ENCODE assay signal across 12 cellular contexts in genomic region chr13:98515804-98516465, GRCh38.
DNase-seq lines count a peak whose midpoint lies in the region; ATAC-seq lines count a peak whose summit lies in the region.
"Had no signal": no experiment of that assay in that cellular context is flagged by ENCODE, and none has a peak within 500 bp of the region (broad histone marks: within the 10 kb centered on the region; RNA-seq: fewer than 3 reads in every experiment).

No MANE protein-coding gene starts in this region.

- ATAC-seq in activated CD8-positive, alpha-beta memory T cell treated with anti-CD3 and anti-CD28 coated beads, Interleukin-2, amount 10 ng/mL, durations not matched to agents 7 days and 5 days = peak; percentile 63
- ATAC-seq in HG02870 (IDR thresholded peaks at IDR 0.05; ENCODE audit: unreplicated experiment) (peak; percentile 32), GM19467 (IDR thresholded peaks at IDR 0.05; ENCODE audit: unreplicated experiment) (no peak)
- ATAC-seq in activated naive CD4-positive, alpha-beta T cell treated with anti-CD3 and anti-CD28 coated beads, Interleukin-2, amount 50 U/mL, for 72 hours = peak; percentile 69 to 70
- peak; percentile 48 for ATAC-seq in stimulated activated memory B cell treated with anti-CD40 and anti-IgM and Interleukin-4, amounts not matched to agents 10 μg/mL and 1 μg/mL and 100 μg/mL, for 72 hours
- ATAC-seq: gastroesophageal sphincter had no signal

- CTCF ChIA-PET in activated CD8-positive, alpha-beta memory T cell treated with anti-CD3 and anti-CD28 coated beads, Interleukin-2, amount 10 ng/mL, durations not matched to agents 7 days and 5 days (lab: Charles Lee) = interaction anchor here (1.1 to 2.1 kb wide), 2 partner anchors 32 to 71 kb away, joined by 3 to 6 read pairs; no protein-coding TSS in a partner anchor

- peaks cover 83% of the 10 kb centered on the region for H3K4me1 Mint-ChIP-seq in activated CD8-positive, alpha-beta memory T cell treated with anti-CD3 and anti-CD28 coated beads, Interleukin-2, amount 10 ng/mL, durations not matched to agents 7 days and 5 days
- peaks cover 95% of the 10 kb centered on the region for H3K4me1 Mint-ChIP-seq in stimulated activated memory B cell treated with anti-CD40 and anti-IgM and Interleukin-4, amounts not matched to agents 10 μg/mL and 1 μg/mL and 100 μg/mL, for 72 hours

- H3K27me3 Mint-ChIP-seq in activated CD8-positive, alpha-beta memory T cell treated with anti-CD3 and anti-CD28 coated beads, Interleukin-2, amount 10 ng/mL, durations not matched to agents 7 days and 5 days = no peaks in the 10 kb centered on the region
- no peaks in the 10 kb centered on the region for H3K27me3 Mint-ChIP-seq in stimulated activated memory B cell treated with anti-CD40 and anti-IgM and Interleukin-4, amounts not matched to agents 10 μg/mL and 1 μg/mL and 100 μg/mL, for 72 hours

- peaks cover 37% of the 10 kb centered on the region for H3K36me3 Mint-ChIP-seq in activated CD8-positive, alpha-beta memory T cell treated with anti-CD3 and anti-CD28 coated beads, Interleukin-2, amount 10 ng/mL, durations not matched to agents 7 days and 5 days
- peaks cover 7 to 42% of the 10 kb centered on the region in 2 donors for H3K36me3 Mint-ChIP-seq in activated naive CD4-positive, alpha-beta T cell treated with anti-CD3 and anti-CD28 coated beads, Interleukin-2, amount 50 U/mL, for 72 hours
- H3K36me3 Mint-ChIP-seq in stimulated activated memory B cell treated with anti-CD40 and anti-IgM and Interleukin-4, amounts not matched to agents 10 μg/mL and 1 μg/mL and 100 μg/mL, for 72 hours = peaks cover 39% of the 10 kb centered on the region

- no peaks in the 10 kb centered on the region for H3K9me3 Mint-ChIP-seq in activated CD8-positive, alpha-beta memory T cell treated with anti-CD3 and anti-CD28 coated beads, Interleukin-2, amount 10 ng/mL, durations not matched to agents 7 days and 5 days (ENCODE audit: low read depth)
- H3K9me3 Mint-ChIP-seq in activated naive CD4-positive, alpha-beta T cell treated with anti-CD3 and anti-CD28 coated beads, Interleukin-2, amount 50 U/mL, for 72 hours = no peaks in the 10 kb centered on the region
- no peaks in the 10 kb centered on the region for H3K9me3 Mint-ChIP-seq in stimulated activated memory B cell treated with anti-CD40 and anti-IgM and Interleukin-4, amounts not matched to agents 10 μg/mL and 1 μg/mL and 100 μg/mL, for 72 hours

- DNase-seq in activated CD8-positive, alpha-beta memory T cell treated with anti-CD3 and anti-CD28 coated beads, Interleukin-2, amount 10 ng/mL, durations not matched to agents 7 days and 5 days = no peak
- no peak for DNase-seq in activated CD8-positive, alpha-beta memory T cell treated with anti-CD3 and anti-CD28 coated beads, Interleukin-2, amount 50 U/mL, for 48 hours
- no peak for DNase-seq in activated naive CD4-positive, alpha-beta T cell treated with anti-CD3 and anti-CD28 coated beads, Interleukin-2, amount 50 U/mL, for 72 hours (ENCODE audit: low spot score in 2 of 2)
- DNase-seq in stimulated activated CD4-positive, alpha-beta T cell treated with anti-CD3 and anti-CD28 coated beads, Interleukin-15, amount 100 ng/mL, for 24 hours = no peak
- DNase-seq in DMS79 treated with DMSO at 0.1 percent for 48 hours (lab: John Stamatoyannopoulos, UW) = no peak
- DNase-seq: KG1, ovary, RPMI8226 had no signal

- H3K4me3 Mint-ChIP-seq in activated CD8-positive, alpha-beta memory T cell treated with anti-CD3 and anti-CD28 coated beads, Interleukin-2, amount 10 ng/mL, durations not matched to agents 7 days and 5 days = no peak overlapping the region
- H3K4me3 Mint-ChIP-seq in stimulated activated memory B cell treated with anti-CD40 and anti-IgM and Interleukin-4, amounts not matched to agents 10 μg/mL and 1 μg/mL and 100 μg/mL, for 72 hours = peak overlapping the region; percentile 56

- no peak overlapping the region for H3K27ac Mint-ChIP-seq in activated CD8-positive, alpha-beta memory T cell treated with anti-CD3 and anti-CD28 coated beads, Interleukin-2, amount 10 ng/mL, durations not matched to agents 7 days and 5 days
- H3K27ac Mint-ChIP-seq in activated naive CD4-positive, alpha-beta T cell treated with anti-CD3 and anti-CD28 coated beads, Interleukin-2, amount 50 U/mL, for 72 hours = peak overlapping the region; percentile 63 to 93
- peak overlapping the region; percentile 95 for H3K27ac Mint-ChIP-seq in stimulated activated memory B cell treated with anti-CD40 and anti-IgM and Interleukin-4, amounts not matched to agents 10 μg/mL and 1 μg/mL and 100 μg/mL, for 72 hours
